In the genomic region with DNA sequence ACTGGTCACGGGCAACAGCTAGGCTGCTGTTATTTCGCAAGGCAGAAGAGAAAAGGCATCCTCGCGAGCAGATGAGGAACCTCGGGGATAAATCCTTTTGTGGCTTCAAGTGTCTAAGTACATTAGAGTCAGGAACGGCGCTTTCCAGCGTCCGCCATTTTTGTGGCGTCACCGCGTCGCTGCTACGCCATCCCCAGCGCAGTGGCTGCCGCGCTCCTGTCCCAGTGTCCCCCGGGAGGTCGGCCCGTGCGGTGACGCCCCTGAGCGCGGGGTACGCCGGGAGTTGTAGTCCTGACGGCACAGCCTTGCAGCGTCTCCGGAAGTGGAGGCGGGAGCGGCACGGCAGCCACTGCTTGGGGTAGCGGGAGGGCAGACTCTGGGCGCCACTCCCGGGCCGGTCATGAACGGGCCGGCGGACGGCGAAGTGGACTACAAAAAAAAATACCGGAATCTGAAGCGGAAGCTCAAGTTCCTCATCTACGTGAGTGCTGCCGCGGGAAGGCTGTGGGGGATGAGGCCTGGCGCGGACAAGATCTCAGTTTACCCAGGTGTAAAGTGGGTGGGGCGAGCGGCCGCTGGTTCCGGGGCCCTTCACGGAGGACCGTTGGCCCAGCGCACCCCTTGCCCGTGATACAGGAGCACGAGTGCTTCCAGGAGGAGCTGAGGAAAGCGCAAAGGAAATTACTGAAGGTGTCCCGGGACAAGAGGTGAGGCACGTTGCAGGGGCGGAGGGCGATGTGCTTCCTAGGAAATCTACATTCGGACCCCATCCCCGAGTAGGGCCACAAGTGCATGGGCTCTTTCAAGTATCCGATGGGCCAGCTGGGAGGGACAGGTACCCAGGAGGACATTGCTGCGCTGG, we compare ENCODE assay signal across 8 cellular contexts. TPM values are rescaled to one million over a fixed set of nuclear protein-coding genes. Genes with fewer than 3 reads are reported as not detected.
DNase-seq lines count a peak whose midpoint lies in the region; ATAC-seq, FAIRE-seq and TF ChIP-seq lines count a peak whose summit lies in the region.

A gene with protein sequence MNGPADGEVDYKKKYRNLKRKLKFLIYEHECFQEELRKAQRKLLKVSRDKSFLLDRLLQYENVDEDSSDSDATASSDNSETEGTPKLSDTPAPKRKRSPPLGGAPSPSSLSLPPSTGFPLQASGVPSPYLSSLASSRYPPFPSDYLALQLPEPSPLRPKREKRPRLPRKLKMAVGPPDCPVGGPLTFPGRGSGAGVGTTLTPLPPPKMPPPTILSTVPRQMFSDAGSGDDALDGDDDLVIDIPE (plus strand): TSS at position 331 of the 862 bp plus-strand sequence. CDS start 70 bp downstream, at position 401.

- no peak for FAIRE-seq in D721Med (lab: Jason Lieb, UNC)
- FAIRE-seq in endothelial cell of umbilical vein (lab: Jason Lieb, UNC), result peak; percentile 98

- peak within 1 kb of the TSS; percentile 88 for H3K4me2 ChIP-seq in OCI-LY7 (ENCODE audit: low read length)
- H3K4me2 ChIP-seq in endothelial cell of umbilical vein (ENCODE audit: insufficient read depth, low read length), result peak within 1 kb of the TSS; percentile 84

- no peaks in the 10 kb centered on the region for H3K9me1 ChIP-seq in endothelial cell of umbilical vein (replicated peaks; ENCODE audit: control insufficient read depth, extremely low read depth, insufficient read depth, low read length)

- TF ChIP-seq CTCF in D721Med (IDR thresholded peaks at IDR 0.05; ENCODE audit: insufficient read depth, missing control alignments) (no peak), OCI-LY7 (conservative IDR thresholded peaks at IDR 0.05; ENCODE audit: low read length) (no peak), endothelial cell of umbilical vein (IDR thresholded peaks at IDR 0.05; ENCODE audit: extremely low read depth in 1 of 2, insufficient read depth in 1 of 2, low read depth in 1 of 2, low read length in 2 of 2) (no peak)

- DNase-seq in D721Med (ENCODE audit: insufficient read length, low spot score), result peak; percentile 97
- peak; percentile 99 for DNase-seq in OCI-LY7 (ENCODE audit: low spot score)
- peak; percentile 99 for DNase-seq in activated T-cell treated with anti-CD3 and anti-CD28 coated beads for 1 hour (ENCODE audit: low read depth)
- peak; percentile 95 for DNase-seq in endothelial cell of umbilical vein (ENCODE audit: low read depth, low spot score)
- DNase-seq in middle frontal gyrus (ENCODE audit: extremely low spot score, low spot score), result peak; percentile 99
- DNase-seq in stimulated activated CD8-positive, alpha-beta memory T cell treated with anti-CD3 and anti-CD28 coated beads, Interleukin-4, amount 100 ng/mL, for 1 hour (ENCODE audit: low read depth in 2 of 2, low spot score in 1 of 2), result peak; percentile 96 to 99

- H3K9ac ChIP-seq in HUES64 (ENCODE audit: low read depth, low read length) (peak within 1 kb of the TSS; percentile 95), endothelial cell of umbilical vein (replicated peaks; ENCODE audit: extremely low read depth, insufficient read depth, low read length) (peak within 1 kb of the TSS; percentile 94)

- CTCF ChIA-PET in OCI-LY7 (lab: Charles Lee; ENCODE audit: unreplicated experiment), result interaction anchor here (0.6 to 1.2 kb wide), 3 partner anchors 12 to 293 kb away, joined by 3 to 4 read pairs (median 4); no protein-coding TSS in a partner anchor
- CTCF ChIA-PET in endothelial cell of umbilical vein (lab: Charles Lee), result interaction anchor here (0.8 to 1.6 kb wide), 5 partner anchors 10 to 148 kb away, joined by 3 to 5 read pairs (median 3); a partner anchor contains a TSS

- H3K9me2 ChIP-seq in OCI-LY7 (ENCODE audit: insufficient read depth, low read length), result no peaks in the 10 kb centered on the region

- WGBS in HUES64, result under 1% methylated on average over 66 of the region's 66 CpGs

- no peaks in the 10 kb centered on the region for H4K20me1 ChIP-seq in OCI-LY7 (ENCODE audit: insufficient read depth, low read length)
- no peaks in the 10 kb centered on the region for H4K20me1 ChIP-seq in endothelial cell of umbilical vein (replicated peaks; ENCODE audit: control insufficient read depth, extremely low read depth, insufficient read depth, low read length)

- H3K36me3 ChIP-seq in HUES64 (ENCODE audit: insufficient read depth, low read length) (peaks cover 40% of the 10 kb centered on the region), OCI-LY7 (ENCODE audit: insufficient read depth, low read length) (peaks cover 51% of the 10 kb centered on the region), endothelial cell of umbilical vein (ENCODE audit: control insufficient read depth in 2 of 2, extremely low read depth in 1 of 2, insufficient read depth in 2 of 2, low read length in 2 of 2) (peaks cover 6 to 20% of the 10 kb centered on the region in 2 experiments)

- TF ChIP-seq POLR2A in endothelial cell of umbilical vein (IDR thresholded peaks at IDR 0.05; ENCODE audit: low read depth, low read length), result no peak

- H3K4me3 ChIP-seq in HUES64 (ENCODE audit: low read length), result peak within 1 kb of the TSS; percentile 93
- H3K4me3 ChIP-seq in OCI-LY7 (ENCODE audit: low read depth, low read length, poor library complexity, severe bottlenecking), result peak within 1 kb of the TSS; percentile 85
- H3K4me3 ChIP-seq in endothelial cell of umbilical vein (replicated peaks in 1 of 3; ENCODE audit: insufficient read depth in 1 of 3, low read depth in 1 of 3, low read length in 3 of 3), result peak within 1 kb of the TSS; percentile 70 to 81 (median 73)

- dilution Hi-C loops in endothelial cell of umbilical vein (cut with MboI; ENCODE audit: extremely low pct_ligation_motif_present, low sequenced_read_pairs), result loop anchor here (10.0 kb wide), 1 partner anchor 191 kb away; a partner anchor contains a TSS

- H3K27me3 ChIP-seq in HUES64 (ENCODE audit: insufficient read depth, low read length) (no peaks in the 10 kb centered on the region), endothelial cell of umbilical vein (ENCODE audit: control insufficient read depth in 2 of 2, insufficient read depth in 2 of 2, low read length in 2 of 2) (no peaks in the 10 kb centered on the region)

- H3K4me1 ChIP-seq in HUES64 (ENCODE audit: insufficient read depth, low read length) (peaks cover 3% of the 10 kb centered on the region; the same call in 1 of the 2 replicates), OCI-LY7 (ENCODE audit: insufficient read depth, low read length, poor library complexity, severe bottlenecking) (peaks cover 27% of the 10 kb centered on the region), endothelial cell of umbilical vein (ENCODE audit: control insufficient read depth, extremely low read depth, insufficient read depth, low read length) (peaks cover 22% of the 10 kb centered on the region)

- POLR2A ChIA-PET in OCI-LY7 (lab: Charles Lee), result interaction anchor here (0.6 to 2.9 kb wide), 9 partner anchors 20 to 333 kb away, joined by 3 to 11 read pairs (median 4); a partner anchor contains a TSS
- POLR2A ChIA-PET in endothelial cell of umbilical vein (lab: Charles Lee), result interaction anchor here (1.0 kb wide), 1 partner anchor 10 kb away, joined by 3 read pairs; no protein-coding TSS in a partner anchor

- peak; percentile 87 for ATAC-seq in GM21447 (IDR thresholded peaks at IDR 0.05; ENCODE audit: unreplicated experiment)

- H2AFZ ChIP-seq in OCI-LY7 (ENCODE audit: low read length), result peak within 1 kb of the TSS; percentile 75
- H2AFZ ChIP-seq in endothelial cell of umbilical vein (ENCODE audit: low read depth, low read length), result peak within 1 kb of the TSS; percentile 76

- H3K79me2 ChIP-seq in OCI-LY7 (ENCODE audit: insufficient read depth, low read depth, low read length), result peaks cover 12% of the 10 kb centered on the region; the same call in 1 of the 2 replicates
- peaks cover 7% of the 10 kb centered on the region for H3K79me2 ChIP-seq in endothelial cell of umbilical vein (ENCODE audit: control insufficient read depth, insufficient read depth, low read length)

- peak within 1 kb of the TSS; percentile 97 for H3K27ac ChIP-seq in HUES64 (ENCODE audit: low read depth, low read length)
- peak within 1 kb of the TSS; percentile 90 for H3K27ac ChIP-seq in OCI-LY7 (ENCODE audit: low read depth, low read length, poor library complexity, severe bottlenecking)
- H3K27ac ChIP-seq in endothelial cell of umbilical vein (ENCODE audit: insufficient read depth, low read depth, low read length), result peak within 1 kb of the TSS; percentile 76

- H3K9me3 ChIP-seq in HUES64 (ENCODE audit: insufficient read depth, low read depth, low read length) (no peaks in the 10 kb centered on the region), OCI-LY7 (ENCODE audit: low read length) (no peaks in the 10 kb centered on the region), endothelial cell of umbilical vein (replicated peaks; ENCODE audit: control insufficient read depth, insufficient read depth, low read length) (no peaks in the 10 kb centered on the region)

- no TSS peak for BruUV-seq in OCI-LY7 (replicated peaks; lab: Mats Ljungman, UMichigan)
- TSS peak; percentile 59 for BruUV-seq in endothelial cell of umbilical vein (replicated peaks; lab: Mats Ljungman, UMichigan)

- intact Hi-C loops in OCI-LY7 (cut with micrococcal nuclease; ENCODE audit: unreplicated experiment) (loop anchor here (1.0 to 10.0 kb wide), 5 partner anchors 23 to 379 kb away; a partner anchor contains a TSS), endothelial cell of umbilical vein (cut with micrococcal nuclease) (loop anchor here (1.0 to 2.0 kb wide), 5 partner anchors 9 to 185 kb away; a partner anchor contains a TSS)

TF ChIP-seq in endothelial cell of umbilical vein, 7 proteins besides CTCF, POLR2A, EP300 and RAD21:
- no peak for TF ChIP-seq GATA2 (IDR thresholded peaks at IDR 0.05; ENCODE audit: insufficient read depth, insufficient read length, low read depth, low read length)
- TF ChIP-seq FOS (IDR thresholded peaks at IDR 0.05; ENCODE audit: borderline replicate concordance, insufficient read depth, low read length), result no peak
- TF ChIP-seq, protein P1, sequence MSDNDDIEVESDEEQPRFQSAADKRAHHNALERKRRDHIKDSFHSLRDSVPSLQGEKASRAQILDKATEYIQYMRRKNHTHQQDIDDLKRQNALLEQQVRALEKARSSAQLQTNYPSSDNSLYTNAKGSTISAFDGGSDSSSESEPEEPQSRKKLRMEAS (IDR thresholded peaks at IDR 0.05; ENCODE audit: insufficient read depth, insufficient read length), result peak; percentile 5
- peak; percentile 65 for TF ChIP-seq POLR2AphosphoS5 (IDR thresholded peaks at IDR 0.05; ENCODE audit: insufficient read depth, low read depth, low read length)

RNA-seq across cellular contexts. Expression of the gene that starts here (rescaled TPM):
- polyA plus RNA-seq in HUES64 (2013, experiment 1 of 2), result 87.9 TPM
- 90.7 TPM for polyA plus RNA-seq in HUES64 (2013, experiment 2 of 2)
- total RNA-seq in OCI-LY7 (2014; rRNA removed; shearing (Covaris generic)), result 88.0 and 94.7 TPM in 2 replicates
- total RNA-seq in OCI-LY7 (2022) (129 and 140 TPM in 2 replicates), endothelial cell of umbilical vein (76.4 and 84.1 TPM in 2 replicates)
- polyA plus RNA-seq in endothelial cell of umbilical vein, result 41.7 and 42.7 TPM in 2 replicates
- polyA plus RNA-seq in endothelial cell of umbilical vein (2011; cell fraction: cytosol; rRNA removed), result 41.6 and 53.4 TPM in 2 replicates
- 53.2 and 82.2 TPM in 2 replicates for polyA plus RNA-seq in endothelial cell of umbilical vein (2011; cell fraction: nucleus; rRNA removed)
- polyA plus RNA-seq in endothelial cell of umbilical vein (2012), result 48.9 and 55.5 TPM in 2 replicates
- polyA minus RNA-seq in endothelial cell of umbilical vein, result 15.1 and 15.5 TPM in 2 replicates
- polyA minus RNA-seq in endothelial cell of umbilical vein (2011; cell fraction: cytosol; rRNA and poly(A)+ RNA removed), result 23.2 TPM
- polyA minus RNA-seq in endothelial cell of umbilical vein (2011; cell fraction: nucleus; rRNA and poly(A)+ RNA removed), result 5.2 and 13.4 TPM in 2 replicates

Comparison
In these comparisons a context has a peak if more than half of its experiments do, and no peak if none do; other contexts are left out.
1. Peak in every context shown above with its lines: DNase-seq, ATAC-seq, H3K4me3 ChIP-seq and H3K27ac ChIP-seq.